ENCODE assay signal across 8 cellular contexts in genomic region chrX:154750301-154751120, GRCh38. TPM values are rescaled to one million over a fixed set of nuclear protein-coding genes. Genes with fewer than 3 reads are reported as not detected.
DNase-seq lines count a peak whose midpoint lies in the region; ATAC-seq lines count a peak whose summit lies in the region.

TSS of gene GAB3 (minus strand) at chrX:154751077. CDS start at chrX:154751025, 52 bp downstream.

- ATAC-seq in GM18907 (IDR thresholded peaks at IDR 0.05; ENCODE audit: unreplicated experiment) (peak; percentile 49), HG03442 (IDR thresholded peaks at IDR 0.05; ENCODE audit: unreplicated experiment) (peak; percentile 67), HG02623 (IDR thresholded peaks at IDR 0.05; ENCODE audit: unreplicated experiment) (no peak)

- intact Hi-C loops in T-helper 1 cell treated with Interleukin-12 subunit alpha and Interleukin-12 subunit beta and Interleukin-4 antibody, amounts not matched to agents 30 ng/mL and 1 ng/mL, for 36 hours (cut with micrococcal nuclease) = no loop called here

- in situ Hi-C loops in ACHN (cut with HindIII; ENCODE audit: low pct_ligation_motif_present, low pct_unique_long_range_greater_than_20kb, low sequenced_read_pairs) = no loop called here

- peak within 1 kb of the TSS; percentile 37 for H3K27ac ChIP-seq in caudate nucleus (ENCODE audit: low read depth, low read length)

- DNase-seq in ACHN (peak; percentile 13), caudate nucleus (lab: John Stamatoyannopoulos, UW) (no peak), left kidney (ENCODE audit: low read depth, low spot score) (peak; percentile 61)
- DNase-seq in stimulated activated naive CD4-positive, alpha-beta T cell (lab: John Stamatoyannopoulos, UW) = peak in 5 of 6 experiments; percentile 31 to 48 (median 40)

RNA-seq across cellular contexts. Expression of gene GAB3, which starts in this region (rescaled TPM):
- 26.4 and 32.1 TPM in 2 replicates for total RNA-seq in T-helper 1 cell treated with Interleukin-12 subunit alpha and Interleukin-12 subunit beta and Interleukin-4 antibody, amounts not matched to agents 30 ng/mL and 1 ng/mL, for 36 hours

Comparison
In these comparisons a context has a peak if more than half of its experiments do, and no peak if none do; other contexts are left out.
1. DNase-seq: peak in ACHN (single experiment), left kidney (single experiment) and stimulated activated naive CD4-positive, alpha-beta T cell (5 of 6); none in caudate nucleus (0 of 61).